19 cellular contexts compared by ENCODE assay signal in genomic region chr7:158808126-158808525, GRCh38. TPM values are rescaled to one million over a fixed set of nuclear protein-coding genes. Genes with fewer than 3 reads are reported as not detected.
A peak's percentile ranks its signal among the peaks of the same experiment; 100 is the strongest.
DNase-seq lines count a peak whose midpoint lies in the region; ATAC-seq and TF ChIP-seq lines count a peak whose summit lies in the region.
"Had no signal": no experiment of that assay in that cellular context is flagged by ENCODE, and none has a peak within 500 bp of the region (broad histone marks: within the 10 kb centered on the region; RNA-seq: fewer than 3 reads in every experiment).

No MANE protein-coding gene starts in this region.

- peak overlapping the region; percentile 13 for H3K4ac ChIP-seq in trophoblast cell (ENCODE audit: low read depth, low read length)

- POLR2A ChIA-PET in activated CD4-positive, alpha-beta memory T cell treated with anti-CD3 and anti-CD28 coated beads for 36 hours (lab: Charles Lee), result interaction anchor here (1.1 kb wide), 1 partner anchor 20 kb away, joined by 5 read pairs; no protein-coding TSS in a partner anchor
- POLR2A ChIA-PET in activated CD4-positive, alpha-beta memory T cell treated with anti-CD3 and anti-CD28 coated beads, Interleukin-2, amount 10 ng/mL, durations not matched to agents 7 days and 5 days (lab: Charles Lee), result interaction anchor here (0.8 to 1.4 kb wide), 2 partner anchors 11 to 39 kb away, joined by 3 read pairs; no protein-coding TSS in a partner anchor

- no peak overlapping the region for H4K8ac ChIP-seq in trophoblast cell (ENCODE audit: low read depth, low read length)

- no peak for ATAC-seq in CD4-positive, CD25-positive, alpha-beta regulatory T cell (ENCODE audit: low read depth in 2 of 2)
- ATAC-seq in HG03378 (IDR thresholded peaks at IDR 0.05; ENCODE audit: unreplicated experiment), result no peak
- ATAC-seq: PC-3 had no signal

- TF ChIP-seq POLR2A in esophagus muscularis mucosa (IDR thresholded peaks at IDR 0.05; ENCODE audit: low read depth), result no peak

- no peak overlapping the region for H3K23ac ChIP-seq in trophoblast cell (ENCODE audit: low read length)

- no peak overlapping the region for H4K12ac ChIP-seq in trophoblast cell (ENCODE audit: low read depth, low read length)

- H3K14ac ChIP-seq in trophoblast cell (ENCODE audit: low read length), result no peak overlapping the region

- H3K27me3 ChIP-seq in CD4-positive, CD25-positive, alpha-beta regulatory T cell (ENCODE audit: control insufficient read depth, insufficient read depth, low read length), result no peaks in the 10 kb centered on the region
- H3K27me3 ChIP-seq in esophagus muscularis mucosa (no peaks in the 10 kb centered on the region), trophoblast cell (ENCODE audit: insufficient read depth, low read length) (no peaks in the 10 kb centered on the region)
- H3K27me3 ChIP-seq: BE2C had no signal

- TF ChIP-seq CTCF in esophagus muscularis mucosa (IDR thresholded peaks at IDR 0.05), result no peak

- no peak overlapping the region for H2AFZ ChIP-seq in trophoblast cell (ENCODE audit: insufficient read depth, low read length, poor library complexity)

- H3K4me2 ChIP-seq in trophoblast cell (ENCODE audit: low read length), result no peak overlapping the region

- CTCF ChIA-PET in activated CD4-positive, alpha-beta memory T cell treated with anti-CD3 and anti-CD28 coated beads for 36 hours (lab: Charles Lee), result no interaction called here
- CTCF ChIA-PET in activated CD4-positive, alpha-beta memory T cell treated with anti-CD3 and anti-CD28 coated beads, Interleukin-2, amount 10 ng/mL, durations not matched to agents 7 days and 5 days (lab: Charles Lee), result no interaction called here

- intact Hi-C loops in activated CD4-positive, alpha-beta memory T cell treated with anti-CD3 and anti-CD28 coated beads for 36 hours (cut with micrococcal nuclease), result no loop called here
- intact Hi-C loops in esophagus muscularis mucosa (cut with DNase I), result no loop called here

- H3K79me1 ChIP-seq in trophoblast cell (ENCODE audit: low read length), result peaks cover 12% of the 10 kb centered on the region

- H3K9me3 ChIP-seq in CD4-positive, CD25-positive, alpha-beta regulatory T cell (ENCODE audit: control insufficient read depth in 2 of 2, low read length in 2 of 2), result no peaks in the 10 kb centered on the region
- no peaks in the 10 kb centered on the region for H3K9me3 ChIP-seq in esophagus muscularis mucosa
- H3K9me3 ChIP-seq in trophoblast cell (ENCODE audit: insufficient read depth, low read depth, low read length), result peaks cover 5% of the 10 kb centered on the region
- H3K9me3 ChIP-seq: BE2C had no signal

- DNase-seq in activated CD4-positive, alpha-beta memory T cell treated with anti-CD3 and anti-CD28 coated beads for 36 hours, result no peak
- no peak for DNase-seq in activated CD4-positive, alpha-beta memory T cell treated with anti-CD3 and anti-CD28 coated beads, Interleukin-2, amount 10 ng/mL, durations not matched to agents 7 days and 5 days
- no peak for DNase-seq in CD4-positive, CD25-positive, alpha-beta regulatory T cell
- DNase-seq in esophagus muscularis mucosa (ENCODE audit: extremely low spot score) (no peak), trophoblast cell (no peak), NOMO-1 treated with DMSO at 0.1 percent for 48 hours (lab: John Stamatoyannopoulos, UW; ENCODE audit: unreplicated experiment) (no peak), SIG-M5 treated with dmso at 0.1 percent for 504 hours (lab: John Stamatoyannopoulos, UW; ENCODE audit: unreplicated experiment) (no peak)
- DNase-seq: BE2C; CD8-positive, alpha-beta memory T cell; DMS79; H7; NCI-H1417; NCI-H2029 treated with DMSO at 0.1 percent for 48 hours; NCI-H2171 treated with DMSO at 0.1 percent for 48 hours; NCI-H774; PC-3 had no signal

- peaks cover 15% of the 10 kb centered on the region for H3K79me2 ChIP-seq in trophoblast cell (ENCODE audit: control insufficient read depth, insufficient read depth, low read length, poor library complexity)

- H3K9ac ChIP-seq in trophoblast cell (ENCODE audit: low read length), result no peak overlapping the region

- no peak overlapping the region for H2AK5ac ChIP-seq in trophoblast cell (ENCODE audit: low read length)

- no peaks in the 10 kb centered on the region for H3K27me3 Mint-ChIP-seq in activated CD4-positive, alpha-beta memory T cell treated with anti-CD3 and anti-CD28 coated beads for 36 hours
- no peaks in the 10 kb centered on the region for H3K27me3 Mint-ChIP-seq in activated CD4-positive, alpha-beta memory T cell treated with anti-CD3 and anti-CD28 coated beads, Interleukin-2, amount 10 ng/mL, durations not matched to agents 7 days and 5 days
- H3K27me3 Mint-ChIP-seq in CD4-positive, CD25-positive, alpha-beta regulatory T cell, result no peaks in the 10 kb centered on the region
- H3K27me3 Mint-ChIP-seq: IgD-negative memory B cell had no signal

- H3K36me3 Mint-ChIP-seq in activated CD4-positive, alpha-beta memory T cell treated with anti-CD3 and anti-CD28 coated beads for 36 hours, result peaks cover 43% of the 10 kb centered on the region
- peaks cover 83% of the 10 kb centered on the region for H3K36me3 Mint-ChIP-seq in activated CD4-positive, alpha-beta memory T cell treated with anti-CD3 and anti-CD28 coated beads, Interleukin-2, amount 10 ng/mL, durations not matched to agents 7 days and 5 days (ENCODE audit: low read depth)
- H3K36me3 Mint-ChIP-seq in CD4-positive, CD25-positive, alpha-beta regulatory T cell, result peaks cover 39% of the 10 kb centered on the region

- H2BK12ac ChIP-seq in trophoblast cell (ENCODE audit: low read length), result peak overlapping the region; percentile 79

- H3K4me1 Mint-ChIP-seq in activated CD4-positive, alpha-beta memory T cell treated with anti-CD3 and anti-CD28 coated beads for 36 hours (ENCODE audit: low read depth), result peaks cover 63% of the 10 kb centered on the region
- peaks cover 59% of the 10 kb centered on the region for H3K4me1 Mint-ChIP-seq in activated CD4-positive, alpha-beta memory T cell treated with anti-CD3 and anti-CD28 coated beads, Interleukin-2, amount 10 ng/mL, durations not matched to agents 7 days and 5 days
- H3K4me1 Mint-ChIP-seq in CD4-positive, CD25-positive, alpha-beta regulatory T cell, result peaks cover 49 to 82% (median 57%) of the 10 kb centered on the region in 4 donors

- 95% methylated on average over 18 of the region's 18 CpGs for WGBS in esophagus muscularis mucosa
- WGBS in trophoblast cell (ENCODE audit: extremely low coverage, insufficient coverage, insufficient read length), result no CpG with 5 or more reads among the region's 18 CpGs

- H2BK120ac ChIP-seq in trophoblast cell (ENCODE audit: insufficient read depth, low read length, poor library complexity), result no peak overlapping the region

- peak overlapping the region; percentile 35 for H3K27ac ChIP-seq in CD4-positive, CD25-positive, alpha-beta regulatory T cell (ENCODE audit: insufficient read depth, low read length, poor library complexity, severe bottlenecking)
- H3K27ac ChIP-seq in esophagus muscularis mucosa (replicated peaks in 1 of 4) (peak overlapping the region; percentile 52 to 84 (median 80)), trophoblast cell (ENCODE audit: low read depth, low read length) (no peak overlapping the region)
- H3K27ac ChIP-seq: 22Rv1 had no signal

- peak overlapping the region; percentile 68 for H3K18ac ChIP-seq in trophoblast cell (ENCODE audit: low read length)

- TF ChIP-seq EP300 in esophagus muscularis mucosa (IDR thresholded peaks at IDR 0.05), result no peak

- H3K36me3 ChIP-seq in CD4-positive, CD25-positive, alpha-beta regulatory T cell (ENCODE audit: control insufficient read depth, insufficient read depth, low read length), result peaks cover 34% of the 10 kb centered on the region
- H3K36me3 ChIP-seq in esophagus muscularis mucosa (peaks cover 0 to 31% (median 10%) of the 10 kb centered on the region in 4 donors), trophoblast cell (ENCODE audit: control insufficient read depth in 1 of 2, insufficient read depth in 2 of 2, low read length in 2 of 2) (peaks cover 9 to 11% of the 10 kb centered on the region in 2 experiments)
- H3K36me3 ChIP-seq: BE2C had no signal

- H3K4me3 Mint-ChIP-seq in activated CD4-positive, alpha-beta memory T cell treated with anti-CD3 and anti-CD28 coated beads for 36 hours, result no peak overlapping the region
- H3K4me3 Mint-ChIP-seq in activated CD4-positive, alpha-beta memory T cell treated with anti-CD3 and anti-CD28 coated beads, Interleukin-2, amount 10 ng/mL, durations not matched to agents 7 days and 5 days, result no peak overlapping the region
- H3K4me3 Mint-ChIP-seq in CD4-positive, CD25-positive, alpha-beta regulatory T cell, result peak overlapping the region in 1 of 4 donors; percentile 58
- H3K4me3 Mint-ChIP-seq: IgD-negative memory B cell had no signal

- H3K4me1 ChIP-seq in CD4-positive, CD25-positive, alpha-beta regulatory T cell (ENCODE audit: control insufficient read depth, insufficient read depth, low read length, poor library complexity, severe bottlenecking), result peaks cover 54% of the 10 kb centered on the region
- H3K4me1 ChIP-seq in esophagus muscularis mucosa (peaks cover 26 to 80% (median 75%) of the 10 kb centered on the region in 4 donors), trophoblast cell (ENCODE audit: control insufficient read depth in 1 of 2, insufficient read depth in 2 of 2, low read length in 2 of 2) (peaks cover 10 to 17% of the 10 kb centered on the region in 2 experiments)
- H3K4me1 ChIP-seq: BE2C had no signal

- H3K4me3 ChIP-seq in CD4-positive, CD25-positive, alpha-beta regulatory T cell (ENCODE audit: low read depth, low read length), result no peak overlapping the region
- H3K4me3 ChIP-seq in esophagus muscularis mucosa, result no peak overlapping the region
- no peak overlapping the region for H3K4me3 ChIP-seq in trophoblast cell (ENCODE audit: low read depth, low read length)

- peak overlapping the region; percentile 52 for H3K27ac Mint-ChIP-seq in activated CD4-positive, alpha-beta memory T cell treated with anti-CD3 and anti-CD28 coated beads for 36 hours
- no peak overlapping the region for H3K27ac Mint-ChIP-seq in activated CD4-positive, alpha-beta memory T cell treated with anti-CD3 and anti-CD28 coated beads, Interleukin-2, amount 10 ng/mL, durations not matched to agents 7 days and 5 days
- peak overlapping the region in 2 of 3 donors; percentile 20 to 99 for H3K27ac Mint-ChIP-seq in CD4-positive, CD25-positive, alpha-beta regulatory T cell

- no peak overlapping the region for H2BK5ac ChIP-seq in trophoblast cell (ENCODE audit: low read depth, low read length, poor library complexity)

- no peak overlapping the region for H4K91ac ChIP-seq in trophoblast cell (ENCODE audit: low read depth, low read length)

- H3K9me3 Mint-ChIP-seq in activated CD4-positive, alpha-beta memory T cell treated with anti-CD3 and anti-CD28 coated beads for 36 hours, result peaks cover 5% of the 10 kb centered on the region
- peaks cover 15% of the 10 kb centered on the region for H3K9me3 Mint-ChIP-seq in activated CD4-positive, alpha-beta memory T cell treated with anti-CD3 and anti-CD28 coated beads, Interleukin-2, amount 10 ng/mL, durations not matched to agents 7 days and 5 days
- H3K9me3 Mint-ChIP-seq in CD4-positive, CD25-positive, alpha-beta regulatory T cell, result no peaks in the 10 kb centered on the region

RNA-seq across cellular contexts. Expression of gene ESYT2, which starts 21.2 kb away (rescaled TPM):
- total RNA-seq in activated CD4-positive, alpha-beta memory T cell treated with anti-CD3 and anti-CD28 coated beads for 36 hours, result 10 to 100 TPM; 62.4 to 64.2 TPM
- 100 to 1,000 TPM; 128 to 133 TPM for total RNA-seq in activated CD4-positive, alpha-beta memory T cell treated with anti-CD3 and anti-CD28 coated beads, Interleukin-2, amount 10 ng/mL, durations not matched to agents 7 days and 5 days
- total RNA-seq in CD4-positive, CD25-positive, alpha-beta regulatory T cell, result 115 TPM
- polyA plus RNA-seq in CD4-positive, CD25-positive, alpha-beta regulatory T cell, result 10 to 100 TPM; 55.3 to 94.3 (median 64.7) TPM
- 100 to 1,000 TPM; 166 to 235 (median 202) TPM for total RNA-seq in esophagus muscularis mucosa
- polyA plus RNA-seq in trophoblast cell (2013), result 58.7 and 59.5 TPM in 2 replicates

RNA-seq across cellular contexts. Expression of gene DYNC2I1, which starts 48.2 kb away (rescaled TPM):
- 10 to 100 TPM in 1 of 2 experiments, 1 to 10 TPM in 1; 9.2 to 10.2 TPM for total RNA-seq in activated CD4-positive, alpha-beta memory T cell treated with anti-CD3 and anti-CD28 coated beads for 36 hours
- total RNA-seq in activated CD4-positive, alpha-beta memory T cell treated with anti-CD3 and anti-CD28 coated beads, Interleukin-2, amount 10 ng/mL, durations not matched to agents 7 days and 5 days, result 10 to 100 TPM; 12.2 to 16.1 TPM
- total RNA-seq in CD4-positive, CD25-positive, alpha-beta regulatory T cell, result 9.6 TPM
- polyA plus RNA-seq in CD4-positive, CD25-positive, alpha-beta regulatory T cell, result 10 to 100 TPM in 3 of 4 donors, 1 to 10 TPM in 1; 8.3 to 13.5 (median 12.6) TPM
- 10 to 100 TPM; 18.3 to 32.0 (median 24.9) TPM for total RNA-seq in esophagus muscularis mucosa
- polyA plus RNA-seq in trophoblast cell (2013), result 7.6 and 7.8 TPM in 2 replicates
